17 cellular contexts compared by ENCODE assay signal in the genomic region with DNA sequence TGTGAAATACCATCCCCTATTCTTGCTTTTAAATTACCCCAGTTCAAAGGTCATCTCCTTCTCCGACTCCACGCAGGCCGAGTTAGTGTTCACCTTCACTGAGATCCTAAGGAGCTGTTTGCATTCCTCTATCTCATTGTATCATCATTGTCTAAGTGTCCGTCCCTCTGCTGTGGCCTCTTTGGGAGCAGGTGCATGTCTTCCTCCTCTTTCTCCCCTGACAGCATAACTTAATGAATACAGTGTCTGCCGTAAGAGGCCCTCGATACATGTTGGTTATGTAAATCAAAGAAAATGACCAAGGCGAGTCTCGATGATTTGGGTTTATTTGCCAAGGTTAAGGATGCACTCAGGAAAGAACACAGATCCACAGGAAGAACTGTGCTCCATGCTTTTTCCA. TPM values are rescaled to one million over a fixed set of nuclear protein-coding genes. Genes with fewer than 3 reads are reported as not detected.
DNase-seq lines count a peak whose midpoint lies in the region; ATAC-seq and TF ChIP-seq lines count a peak whose summit lies in the region.
"Had no signal": no experiment of that assay in that cellular context is flagged by ENCODE, and none has a peak within 500 bp of the region (broad histone marks: within the 10 kb centered on the region; RNA-seq: fewer than 3 reads in every experiment).

No MANE protein-coding gene starts in this region.

- no peak overlapping the region for H3K14ac ChIP-seq in trophoblast cell (ENCODE audit: low read length)

- peaks cover 2% of the 10 kb centered on the region for H3K79me2 ChIP-seq in trophoblast cell (ENCODE audit: control insufficient read depth, insufficient read depth, low read length, poor library complexity)

- peak overlapping the region; percentile 22 for H3K27ac Mint-ChIP-seq in activated T-cell treated with anti-CD3 and anti-CD28 coated beads, Interleukin-2, amount 50 U/mL, for 24 hours

- peak overlapping the region; percentile 20 for H4K91ac ChIP-seq in trophoblast cell (ENCODE audit: low read depth, low read length)

- H3K18ac ChIP-seq in trophoblast cell (ENCODE audit: low read length), result no peak overlapping the region

- H3K27me3 ChIP-seq in HUES64 (ENCODE audit: insufficient read depth, low read length), result peaks cover 20% of the 10 kb centered on the region
- H3K27me3 ChIP-seq in colonic mucosa, result no peaks in the 10 kb centered on the region
- no peaks in the 10 kb centered on the region for H3K27me3 ChIP-seq in trophoblast cell (ENCODE audit: insufficient read depth, low read length)

- peak overlapping the region; percentile 16 for H2BK12ac ChIP-seq in trophoblast cell (ENCODE audit: low read length)

- H3K4ac ChIP-seq in trophoblast cell (ENCODE audit: low read depth, low read length), result no peak overlapping the region

- H3K9ac ChIP-seq in HUES64 (ENCODE audit: low read depth, low read length) (no peak overlapping the region), colonic mucosa (ENCODE audit: low read depth in 2 of 2, low read length in 2 of 2) (peak overlapping the region in 1 of 2 donors; percentile 55), trophoblast cell (ENCODE audit: low read length) (no peak overlapping the region)

- no peaks in the 10 kb centered on the region for H3K27me3 Mint-ChIP-seq in activated T-cell treated with anti-CD3 and anti-CD28 coated beads, Interleukin-2, amount 50 U/mL, for 24 hours

- H2AFZ ChIP-seq in trophoblast cell (ENCODE audit: insufficient read depth, low read length, poor library complexity), result no peak overlapping the region

- H2BK5ac ChIP-seq in trophoblast cell (ENCODE audit: low read depth, low read length, poor library complexity), result peak overlapping the region; percentile 2

- peaks cover 9% of the 10 kb centered on the region for H3K79me1 ChIP-seq in trophoblast cell (ENCODE audit: low read length)

- peak overlapping the region; percentile 18; the same call in 1 of the 2 replicates for H3K4me3 ChIP-seq in HUES64 (ENCODE audit: low read length)
- no peak overlapping the region for H3K4me3 ChIP-seq in colonic mucosa
- no peak overlapping the region for H3K4me3 ChIP-seq in trophoblast cell (ENCODE audit: low read depth, low read length)

- no peak overlapping the region for H4K8ac ChIP-seq in trophoblast cell (ENCODE audit: low read depth, low read length)

- H3K36me3 ChIP-seq in HUES64 (ENCODE audit: insufficient read depth, low read length), result no peaks in the 10 kb centered on the region
- H3K36me3 ChIP-seq in colonic mucosa, result no peaks in the 10 kb centered on the region
- no peaks in the 10 kb centered on the region for H3K36me3 ChIP-seq in trophoblast cell (ENCODE audit: control insufficient read depth in 1 of 2, insufficient read depth in 2 of 2, low read length in 2 of 2)

- no peak for TF ChIP-seq CTCF in colonic mucosa (IDR thresholded peaks at IDR 0.05)

- H4K12ac ChIP-seq in trophoblast cell (ENCODE audit: low read depth, low read length), result no peak overlapping the region

- H3K4me3 Mint-ChIP-seq in activated T-cell treated with anti-CD3 and anti-CD28 coated beads, Interleukin-2, amount 50 U/mL, for 24 hours, result no peak overlapping the region

- WGBS in HUES64, result 38% methylated on average over 8 of the region's 8 CpGs
- no CpG with 5 or more reads among the region's 8 CpGs for WGBS in trophoblast cell (ENCODE audit: extremely low coverage, insufficient coverage, insufficient read length)

- no peak overlapping the region for H3K23ac ChIP-seq in trophoblast cell (ENCODE audit: low read length)

- H3K4me1 ChIP-seq in HUES64 (ENCODE audit: insufficient read depth, low read length), result peaks cover 33% of the 10 kb centered on the region
- H3K4me1 ChIP-seq in colonic mucosa, result peaks cover 4% of the 10 kb centered on the region
- H3K4me1 ChIP-seq in trophoblast cell (ENCODE audit: control insufficient read depth in 1 of 2, insufficient read depth in 2 of 2, low read length in 2 of 2), result peaks cover 34 to 44% of the 10 kb centered on the region in 2 experiments

- H3K27ac ChIP-seq in HUES64 (ENCODE audit: low read depth, low read length), result peak overlapping the region; percentile 32
- H3K27ac ChIP-seq in colonic mucosa, result peak overlapping the region; percentile 51
- H3K27ac ChIP-seq in trophoblast cell (ENCODE audit: low read depth, low read length), result peak overlapping the region; percentile 57
- H3K27ac ChIP-seq: epithelial cell of prostate had no signal

- H2BK120ac ChIP-seq in trophoblast cell (ENCODE audit: insufficient read depth, low read length, poor library complexity), result no peak overlapping the region

- H3K4me2 ChIP-seq in trophoblast cell (ENCODE audit: low read length), result peak overlapping the region; percentile 49

- H3K9me3 Mint-ChIP-seq in activated T-cell treated with anti-CD3 and anti-CD28 coated beads, Interleukin-2, amount 50 U/mL, for 24 hours, result no peaks in the 10 kb centered on the region

- intact Hi-C loops in colonic mucosa (cut with DNase I), result no loop called here

- H3K9me3 ChIP-seq in HUES64 (ENCODE audit: insufficient read depth, low read depth, low read length) (no peaks in the 10 kb centered on the region), colonic mucosa (no peaks in the 10 kb centered on the region), trophoblast cell (ENCODE audit: insufficient read depth, low read depth, low read length) (no peaks in the 10 kb centered on the region)

- peak overlapping the region; percentile 1 for H2AK5ac ChIP-seq in trophoblast cell (ENCODE audit: low read length)

- H3K36me3 Mint-ChIP-seq in activated T-cell treated with anti-CD3 and anti-CD28 coated beads, Interleukin-2, amount 50 U/mL, for 24 hours (ENCODE audit: low read depth), result peaks cover 2% of the 10 kb centered on the region

- ATAC-seq in HG02763 (IDR thresholded peaks at IDR 0.05; ENCODE audit: unreplicated experiment) (no peak), HG03135 (IDR thresholded peaks at IDR 0.05; ENCODE audit: unreplicated experiment) (no peak), GM21515 (IDR thresholded peaks at IDR 0.05; ENCODE audit: unreplicated experiment) (no peak)

- no peak for DNase-seq in activated T-cell treated with anti-CD3 and anti-CD28 coated beads, Interleukin-2, amount 50 U/mL, for 24 hours
- DNase-seq in activated T-cell treated with anti-CD3 and anti-CD28 coated beads for 4 hours (no peak), colonic mucosa (no peak), trophoblast cell (no peak)
- DNase-seq: activated CD8-positive, alpha-beta memory T cell treated with anti-CD3 and anti-CD28 coated beads for 24 hours; cerebellar nuclear complex; DND-41; Karpas-422; NCI-H1694 treated with DMSO at 0.1 percent for 48 hours; NCI-H774 had no signal

- H3K4me1 Mint-ChIP-seq in activated T-cell treated with anti-CD3 and anti-CD28 coated beads, Interleukin-2, amount 50 U/mL, for 24 hours (ENCODE audit: low read depth), result peaks cover 90% of the 10 kb centered on the region

RNA-seq across cellular contexts. Expression of a gene that starts 4.9 kb away (rescaled TPM):
- 23.3 TPM for polyA plus RNA-seq in HUES64 (2013, experiment 1 of 2)
- 26.4 TPM for polyA plus RNA-seq in HUES64 (2013, experiment 2 of 2)
- 10 to 100 TPM; 37.4 to 55.8 TPM for total RNA-seq in colonic mucosa
- 26.5 and 27.1 TPM in 2 replicates for polyA plus RNA-seq in trophoblast cell (2013)

RNA-seq across cellular contexts. Expression of a gene that starts 35.7 kb away (rescaled TPM):
- not detected for polyA plus RNA-seq in HUES64 (2013, experiment 1 of 2)
- polyA plus RNA-seq in HUES64 (2013, experiment 2 of 2), result not detected
- 10 to 100 TPM in 1 of 2 donors, 1 to 10 TPM in 1; 7.2 to 13.1 TPM for total RNA-seq in colonic mucosa
- 0.08 TPM in 1 of 2 replicates, not detected in the other for polyA plus RNA-seq in trophoblast cell (2013)
- total RNA-seq: kidney epithelial cell; T-helper 2 cell treated with Interferon-gamma antibody and Interleukin-4, amounts not matched to agents 100 ng/mL and 5 ng/mL, for 36 hours had no signal
